In genomic region chr9:68778635-68779034, GRCh38 we compare ENCODE assay signal across 1 cellular context.
TF ChIP-seq lines count a peak whose summit lies in the region.

No MANE protein-coding gene starts in this region.

TF ChIP-seq in K562, 482 proteins besides CTCF, POLR2A, EP300 and RAD21 (continued from another document and continues in another):
- TF ChIP-seq E4F1 (CRISPR knock-in tag; IDR thresholded peaks at IDR 0.05; ENCODE audit: borderline replicate concordance) (no peak), ZNF583 (CRISPR knock-in tag; IDR thresholded peaks at IDR 0.05) (no peak), SMARCB1 (IDR thresholded peaks at IDR 0.05; ENCODE audit: insufficient read length, low read depth) (no peak), ZNF239 (CRISPR knock-in tag; IDR thresholded peaks at IDR 0.05) (no peak), HOXB6 (CRISPR knock-in tag; IDR thresholded peaks at IDR 0.05; ENCODE audit: borderline replicate concordance) (no peak), JUN (IDR thresholded peaks at IDR 0.05; ENCODE audit: borderline replicate concordance, low read depth, low read length) (0 out of 2 replicates have a peak, but pooled peaks have one; percentile 6), JUN (CRISPR knock-in tag; IDR thresholded peaks at IDR 0.05; ENCODE audit: borderline replicate concordance) (no peak), RBBP5 (IDR thresholded peaks at IDR 0.05; ENCODE audit: borderline replicate concordance, insufficient read depth, low read length, poor library complexity, severe bottlenecking) (no peak), PURB (CRISPR knock-in tag; IDR thresholded peaks at IDR 0.05; ENCODE audit: low read depth) (no peak), SMAD1 (IDR thresholded peaks at IDR 0.05; ENCODE audit: low read depth, low read length, partially characterized antibody) (no peak), IRF2 (CRISPR knock-in tag; IDR thresholded peaks at IDR 0.05) (no peak), TCF7L2 (IDR thresholded peaks at IDR 0.05; ENCODE audit: low read depth, low read length) (no peak), XRCC5 (IDR thresholded peaks at IDR 0.05; ENCODE audit: low read depth, low read length) (no peak), NR1H2 (CRISPR knock-in tag; IDR thresholded peaks at IDR 0.05) (no peak), GTF2B (IDR thresholded peaks at IDR 0.05; ENCODE audit: extremely low read depth, insufficient read length) (no peak), GTF2A2 (tag; IDR thresholded peaks at IDR 0.05) (no peak), SP1 (CRISPR knock-in tag; IDR thresholded peaks at IDR 0.05) (0 out of 2 replicates have a peak, but pooled peaks have one; percentile 20), RBM34 (IDR thresholded peaks at IDR 0.05; ENCODE audit: borderline replicate concordance, insufficient read depth, low read length) (no peak), ZBTB1 (CRISPR knock-in tag; IDR thresholded peaks at IDR 0.05; ENCODE audit: borderline replicate concordance, low read depth) (no peak), FOS (IDR thresholded peaks at IDR 0.05; ENCODE audit: extremely low read depth, insufficient read length) (no peak), CHD1 (IDR thresholded peaks at IDR 0.05; ENCODE audit: low read length) (no peak), FOXK1 (CRISPR knock-in tag; IDR thresholded peaks at IDR 0.05; ENCODE audit: borderline replicate concordance) (no peak), HNRNPUL1 (IDR thresholded peaks at IDR 0.05; ENCODE audit: low read length) (no peak), ETV1 (tag; conservative IDR thresholded peaks at IDR 0.05; ENCODE audit: low read depth) (no peak), NCOA4 (IDR thresholded peaks at IDR 0.05; ENCODE audit: partially characterized antibody) (no peak), E2F4 (CRISPR knock-in tag; IDR thresholded peaks at IDR 0.05; ENCODE audit: low read depth) (no peak), ESRRB (CRISPR knock-in tag; IDR thresholded peaks at IDR 0.05; ENCODE audit: borderline replicate concordance) (no peak), SPI1 (IDR thresholded peaks at IDR 0.05; ENCODE audit: borderline replicate concordance, low read depth, low read length) (no peak), NELFE (IDR thresholded peaks at IDR 0.05; ENCODE audit: insufficient read depth, insufficient read length) (no peak), RNF2 (IDR thresholded peaks at IDR 0.05) (no peak), E2F5 (CRISPR knock-in tag; IDR thresholded peaks at IDR 0.05) (no peak), MECOM (CRISPR knock-in tag; IDR thresholded peaks at IDR 0.05) (0 out of 2 replicates have a peak, but pooled peaks have one; percentile 19), ZNF263 (CRISPR knock-in tag; IDR thresholded peaks at IDR 0.05; ENCODE audit: borderline replicate concordance) (no peak), ZNF609 (CRISPR knock-in tag; IDR thresholded peaks at IDR 0.05; ENCODE audit: borderline replicate concordance) (no peak), POLR2AphosphoS2 (IDR thresholded peaks at IDR 0.05; ENCODE audit: low read length) (no peak), ELF1 (tag; IDR thresholded peaks at IDR 0.05) (no peak)
- TF ChIP-seq, protein P1, sequence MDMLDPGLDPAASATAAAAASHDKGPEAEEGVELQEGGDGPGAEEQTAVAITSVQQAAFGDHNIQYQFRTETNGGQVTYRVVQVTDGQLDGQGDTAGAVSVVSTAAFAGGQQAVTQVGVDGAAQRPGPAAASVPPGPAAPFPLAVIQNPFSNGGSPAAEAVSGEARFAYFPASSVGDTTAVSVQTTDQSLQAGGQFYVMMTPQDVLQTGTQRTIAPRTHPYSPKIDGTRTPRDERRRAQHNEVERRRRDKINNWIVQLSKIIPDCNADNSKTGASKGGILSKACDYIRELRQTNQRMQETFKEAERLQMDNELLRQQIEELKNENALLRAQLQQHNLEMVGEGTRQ (CRISPR knock-in tag; IDR thresholded peaks at IDR 0.05), result peak; percentile 62
- TF ChIP-seq, protein P2, sequence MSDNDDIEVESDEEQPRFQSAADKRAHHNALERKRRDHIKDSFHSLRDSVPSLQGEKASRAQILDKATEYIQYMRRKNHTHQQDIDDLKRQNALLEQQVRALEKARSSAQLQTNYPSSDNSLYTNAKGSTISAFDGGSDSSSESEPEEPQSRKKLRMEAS (CRISPR knock-in tag; IDR thresholded peaks at IDR 0.05), result no peak
- TF ChIP-seq, protein P3, sequence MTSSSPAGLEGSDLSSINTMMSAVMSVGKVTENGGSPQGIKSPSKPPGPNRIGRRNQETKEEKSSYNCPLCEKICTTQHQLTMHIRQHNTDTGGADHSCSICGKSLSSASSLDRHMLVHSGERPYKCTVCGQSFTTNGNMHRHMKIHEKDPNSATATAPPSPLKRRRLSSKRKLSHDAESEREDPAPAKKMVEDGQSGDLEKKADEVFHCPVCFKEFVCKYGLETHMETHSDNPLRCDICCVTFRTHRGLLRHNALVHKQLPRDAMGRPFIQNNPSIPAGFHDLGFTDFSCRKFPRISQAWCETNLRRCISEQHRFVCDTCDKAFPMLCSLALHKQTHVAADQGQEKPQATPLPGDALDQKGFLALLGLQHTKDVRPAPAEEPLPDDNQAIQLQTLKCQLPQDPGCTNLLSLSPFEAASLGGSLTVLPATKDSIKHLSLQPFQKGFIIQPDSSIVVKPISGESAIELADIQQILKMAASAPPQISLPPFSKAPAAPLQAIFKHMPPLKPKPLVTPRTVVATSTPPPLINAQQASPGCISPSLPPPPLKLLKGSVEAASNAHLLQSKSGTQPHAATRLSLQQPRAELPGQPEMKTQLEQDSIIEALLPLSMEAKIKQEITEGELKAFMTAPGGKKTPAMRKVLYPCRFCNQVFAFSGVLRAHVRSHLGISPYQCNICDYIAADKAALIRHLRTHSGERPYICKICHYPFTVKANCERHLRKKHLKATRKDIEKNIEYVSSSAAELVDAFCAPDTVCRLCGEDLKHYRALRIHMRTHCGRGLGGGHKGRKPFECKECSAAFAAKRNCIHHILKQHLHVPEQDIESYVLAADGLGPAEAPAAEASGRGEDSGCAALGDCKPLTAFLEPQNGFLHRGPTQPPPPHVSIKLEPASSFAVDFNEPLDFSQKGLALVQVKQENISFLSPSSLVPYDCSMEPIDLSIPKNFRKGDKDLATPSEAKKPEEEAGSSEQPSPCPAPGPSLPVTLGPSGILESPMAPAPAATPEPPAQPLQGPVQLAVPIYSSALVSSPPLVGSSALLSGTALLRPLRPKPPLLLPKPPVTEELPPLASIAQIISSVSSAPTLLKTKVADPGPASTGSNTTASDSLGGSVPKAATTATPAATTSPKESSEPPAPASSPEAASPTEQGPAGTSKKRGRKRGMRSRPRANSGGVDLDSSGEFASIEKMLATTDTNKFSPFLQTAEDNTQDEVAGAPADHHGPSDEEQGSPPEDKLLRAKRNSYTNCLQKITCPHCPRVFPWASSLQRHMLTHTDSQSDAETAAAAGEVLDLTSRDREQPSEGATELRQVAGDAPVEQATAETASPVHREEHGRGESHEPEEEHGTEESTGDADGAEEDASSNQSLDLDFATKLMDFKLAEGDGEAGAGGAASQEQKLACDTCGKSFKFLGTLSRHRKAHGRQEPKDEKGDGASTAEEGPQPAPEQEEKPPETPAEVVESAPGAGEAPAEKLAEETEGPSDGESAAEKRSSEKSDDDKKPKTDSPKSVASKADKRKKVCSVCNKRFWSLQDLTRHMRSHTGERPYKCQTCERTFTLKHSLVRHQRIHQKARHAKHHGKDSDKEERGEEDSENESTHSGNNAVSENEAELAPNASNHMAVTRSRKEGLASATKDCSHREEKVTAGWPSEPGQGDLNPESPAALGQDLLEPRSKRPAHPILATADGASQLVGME (CRISPR knock-in tag; IDR thresholded peaks at IDR 0.05), result no peak
- TF ChIP-seq, protein P4, sequence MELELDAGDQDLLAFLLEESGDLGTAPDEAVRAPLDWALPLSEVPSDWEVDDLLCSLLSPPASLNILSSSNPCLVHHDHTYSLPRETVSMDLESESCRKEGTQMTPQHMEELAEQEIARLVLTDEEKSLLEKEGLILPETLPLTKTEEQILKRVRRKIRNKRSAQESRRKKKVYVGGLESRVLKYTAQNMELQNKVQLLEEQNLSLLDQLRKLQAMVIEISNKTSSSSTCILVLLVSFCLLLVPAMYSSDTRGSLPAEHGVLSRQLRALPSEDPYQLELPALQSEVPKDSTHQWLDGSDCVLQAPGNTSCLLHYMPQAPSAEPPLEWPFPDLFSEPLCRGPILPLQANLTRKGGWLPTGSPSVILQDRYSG (tag; conservative IDR thresholded peaks at IDR 0.05; ENCODE audit: low read depth), result no peak
- TF ChIP-seq, protein P5, sequence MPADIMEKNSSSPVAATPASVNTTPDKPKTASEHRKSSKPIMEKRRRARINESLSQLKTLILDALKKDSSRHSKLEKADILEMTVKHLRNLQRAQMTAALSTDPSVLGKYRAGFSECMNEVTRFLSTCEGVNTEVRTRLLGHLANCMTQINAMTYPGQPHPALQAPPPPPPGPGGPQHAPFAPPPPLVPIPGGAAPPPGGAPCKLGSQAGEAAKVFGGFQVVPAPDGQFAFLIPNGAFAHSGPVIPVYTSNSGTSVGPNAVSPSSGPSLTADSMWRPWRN (IDR thresholded peaks at IDR 0.05; ENCODE audit: low read depth), result no peak
- TF ChIP-seq, protein P6, sequence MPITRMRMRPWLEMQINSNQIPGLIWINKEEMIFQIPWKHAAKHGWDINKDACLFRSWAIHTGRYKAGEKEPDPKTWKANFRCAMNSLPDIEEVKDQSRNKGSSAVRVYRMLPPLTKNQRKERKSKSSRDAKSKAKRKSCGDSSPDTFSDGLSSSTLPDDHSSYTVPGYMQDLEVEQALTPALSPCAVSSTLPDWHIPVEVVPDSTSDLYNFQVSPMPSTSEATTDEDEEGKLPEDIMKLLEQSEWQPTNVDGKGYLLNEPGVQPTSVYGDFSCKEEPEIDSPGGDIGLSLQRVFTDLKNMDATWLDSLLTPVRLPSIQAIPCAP (CRISPR knock-in tag; IDR thresholded peaks at IDR 0.05; ENCODE audit: borderline replicate concordance), result no peak
